ENCODE assay signal across 12 cellular contexts in the genomic region with DNA sequence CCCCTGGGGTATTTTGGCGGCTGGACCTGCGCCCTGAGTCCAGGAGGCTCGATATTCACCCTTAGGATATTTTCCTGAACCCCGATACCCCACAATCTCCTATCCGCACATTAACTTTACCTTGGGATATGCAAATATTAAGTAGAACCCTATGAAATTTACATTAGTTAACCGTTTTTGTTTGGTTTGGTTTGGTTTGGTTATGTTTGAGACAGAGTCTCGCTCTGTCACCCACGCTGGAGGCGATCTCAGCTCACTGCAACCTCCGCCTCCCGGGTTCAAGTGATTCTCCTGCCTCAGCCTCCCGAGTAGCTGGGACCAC. TPM values are rescaled to one million over a fixed set of nuclear protein-coding genes. Genes with fewer than 3 reads are reported as not detected.
DNase-seq lines count a peak whose midpoint lies in the region; ATAC-seq and TF ChIP-seq lines count a peak whose summit lies in the region.
"Had no signal": no experiment of that assay in that cellular context is flagged by ENCODE, and none has a peak within 500 bp of the region (broad histone marks: within the 10 kb centered on the region; RNA-seq: fewer than 3 reads in every experiment).

No MANE protein-coding gene starts in this region.

- H2BK12ac ChIP-seq in H9 (ENCODE audit: insufficient read length, low read depth, low read length): no peak overlapping the region

- no peak overlapping the region for H3K4ac ChIP-seq in H9 (ENCODE audit: low read depth, low read length)

- no peak for DNase-seq in H9
- no peak for DNase-seq in adipocyte (ENCODE audit: low read depth)
- DNase-seq in NAMALWA (ENCODE audit: low spot score): no peak
- no peak for DNase-seq in foreskin melanocyte
- DNase-seq in kidney tubule cell (ENCODE audit: low spot score): no peak
- DNase-seq: NCI-H446 treated with DMSO at 0.1 percent for 48 hours had no signal

- peaks cover 19% of the 10 kb centered on the region for H3K27me3 Mint-ChIP-seq in H9 (ENCODE audit: low read depth)

- H3K9me3 ChIP-seq in H9 (ENCODE audit: control insufficient read depth, low read depth, low read length) (no peaks in the 10 kb centered on the region), adipocyte (ENCODE audit: control insufficient read depth, low read length) (no peaks in the 10 kb centered on the region), iPS-18c (ENCODE audit: control insufficient read depth, insufficient read depth, low read length) (no peaks in the 10 kb centered on the region)

- H3K4me1 Mint-ChIP-seq in H9: peaks cover 3 to 6% of the 10 kb centered on the region in 2 experiments; a peak in 3 of 4 replicates

- no peaks in the 10 kb centered on the region for H3K79me2 ChIP-seq in H9 (ENCODE audit: insufficient read depth, low read length)

- no peak overlapping the region for H2BK20ac ChIP-seq in H9 (ENCODE audit: low read depth, low read length, poor library complexity, severe bottlenecking)

- H4K91ac ChIP-seq in H9 (ENCODE audit: insufficient read length, low read depth, low read length): no peak overlapping the region

- no peak overlapping the region for H4K5ac ChIP-seq in H9 (ENCODE audit: insufficient read length, low read depth, low read length)

- H2AFZ ChIP-seq in H9 (ENCODE audit: low read length): no peak overlapping the region

- H3K4me1 ChIP-seq in H9 (ENCODE audit: insufficient read depth, low read length) (no peaks in the 10 kb centered on the region), adipocyte (ENCODE audit: control insufficient read depth, insufficient read depth, low read length) (peaks cover 10% of the 10 kb centered on the region)

- peaks cover 6% of the 10 kb centered on the region for H3K23me2 ChIP-seq in H9 (ENCODE audit: insufficient read length, low read depth, low read length, poor library complexity, severe bottlenecking)

- no peak overlapping the region for H2BK15ac ChIP-seq in H9 (ENCODE audit: low read depth, low read length)

- no peaks in the 10 kb centered on the region for H3K27me3 ChIP-seq in H9 (ENCODE audit: insufficient read depth, low read length)
- peaks cover 4% of the 10 kb centered on the region for H3K27me3 ChIP-seq in adipocyte (replicated peaks; ENCODE audit: control insufficient read depth, insufficient read depth, low read length)
- H3K27me3 ChIP-seq: cardiac muscle cell had no signal

- no peak overlapping the region; a peak in 1 of 7 replicates for H3K27ac Mint-ChIP-seq in H9
- H3K27ac Mint-ChIP-seq: activated T-helper 1 cell treated with anti-CD3 and anti-CD28 coated beads, Interleukin-12 subunit alpha, Interleukin-12 subunit beta, Interleukin-2, Interleukin-4 antibody, amounts not matched to agents 30 ng/mL and 10 ng/mL and 1 ng/mL, durations not matched to agents 14 hours and 24 hours and 36 hours had no signal

- H4K8ac ChIP-seq in H9 (replicated peaks; ENCODE audit: insufficient read length, low read depth, low read length): no peak overlapping the region

- no peak overlapping the region for H2AK5ac ChIP-seq in H9 (ENCODE audit: insufficient read length, low read length)

- H3K4me3 ChIP-seq in adipocyte (ENCODE audit: low read length): peak overlapping the region; percentile 76
- peak overlapping the region; percentile 52; the same call in 1 of the 2 replicates for H3K4me3 ChIP-seq in iPS-18c (ENCODE audit: insufficient read depth, low read depth, low read length)

- H3K9me3 Mint-ChIP-seq in H9: no peaks in the 10 kb centered on the region
- H3K9me3 Mint-ChIP-seq: activated T-helper 1 cell treated with anti-CD3 and anti-CD28 coated beads, Interleukin-12 subunit alpha, Interleukin-12 subunit beta, Interleukin-2, Interleukin-4 antibody, amounts not matched to agents 30 ng/mL and 10 ng/mL and 1 ng/mL, durations not matched to agents 14 hours and 24 hours and 36 hours; naive B cell had no signal

- no peak overlapping the region for H3T11ph ChIP-seq in H9 (ENCODE audit: low read length)

- TF ChIP-seq CTCF in 22Rv1 (IDR thresholded peaks at IDR 0.05) (peak; percentile 65), H9 (conservative IDR thresholded peaks at IDR 0.05) (no peak)

- H3K4me2 ChIP-seq in H9 (ENCODE audit: insufficient read depth, insufficient read length, low read length): peak overlapping the region; percentile 72

- WGBS in H9 (ENCODE audit: extremely low coverage, insufficient read length, low lambda C conversion rate): no CpG with 5 or more reads among the region's 12 CpGs

- H3K23ac ChIP-seq in H9 (ENCODE audit: insufficient read length, low read depth, low read length): no peak overlapping the region

- no peaks in the 10 kb centered on the region for H3K36me3 ChIP-seq in adipocyte (ENCODE audit: control insufficient read depth, insufficient read depth, low read length, severe bottlenecking)
- H3K36me3 ChIP-seq: cardiac muscle cell had no signal

- H3K18ac ChIP-seq in H9 (ENCODE audit: insufficient read length, low read depth, low read length): no peak overlapping the region

- H3K36me3 Mint-ChIP-seq in H9 (ENCODE audit: insufficient read depth in 1 of 3, low read depth in 3 of 3): no peaks in the 10 kb centered on the region
- H3K36me3 Mint-ChIP-seq: naive B cell had no signal

- H3K27ac ChIP-seq in 22Rv1: no peak overlapping the region
- no peak overlapping the region for H3K27ac ChIP-seq in H9 (ENCODE audit: insufficient read length, low read depth, low read length)
- H3K27ac ChIP-seq: cardiac muscle cell had no signal

- H2BK120ac ChIP-seq in H9 (ENCODE audit: low read depth, low read length, poor library complexity, severe bottlenecking): no peak overlapping the region

- ATAC-seq in HG02678 (IDR thresholded peaks at IDR 0.05; ENCODE audit: unreplicated experiment): no peak

- peak overlapping the region; percentile 44 to 55; a peak in 4 of 5 replicates for H3K4me3 Mint-ChIP-seq in H9
- H3K4me3 Mint-ChIP-seq: activated T-helper 1 cell treated with anti-CD3 and anti-CD28 coated beads, Interleukin-12 subunit alpha, Interleukin-12 subunit beta, Interleukin-2, Interleukin-4 antibody, amounts not matched to agents 30 ng/mL and 10 ng/mL and 1 ng/mL, durations not matched to agents 14 hours and 24 hours and 36 hours had no signal

- H2BK5ac ChIP-seq in H9 (ENCODE audit: insufficient read length, low read length): no peak overlapping the region

- no peak overlapping the region for H3K14ac ChIP-seq in H9 (ENCODE audit: insufficient read depth, low read length)

- H3K9ac ChIP-seq in H9 (ENCODE audit: extremely low read depth, insufficient read length, low read length) (no peak overlapping the region), adipocyte (ENCODE audit: low read length) (peak overlapping the region; percentile 71)

- H4K20me1 ChIP-seq in H9 (ENCODE audit: control insufficient read depth, insufficient read depth, insufficient read length): no peaks in the 10 kb centered on the region

- H3K56ac ChIP-seq in H9 (ENCODE audit: insufficient read length, low read depth, low read length): no peak overlapping the region

- H3K79me1 ChIP-seq in H9 (ENCODE audit: insufficient read depth, low read depth, low read length, poor library complexity, severe bottlenecking): no peaks in the 10 kb centered on the region

RNA-seq across cellular contexts. Expression of gene NAGS, which starts 9.3 kb away (rescaled TPM):
- 3.7 and 4.1 TPM in 2 replicates for total RNA-seq in H9 (2021)

RNA-seq across cellular contexts. Expression of gene TMEM101, which starts 19.7 kb away (rescaled TPM):
- total RNA-seq in H9 (2021): 18.6 and 21.1 TPM in 2 replicates

RNA-seq across cellular contexts. Expression of gene PYY, which starts 41.4 kb away (rescaled TPM):
- total RNA-seq in H9 (2021): 1.7 and 2.0 TPM in 2 replicates
- total RNA-seq: cardiac muscle cell had no signal

RNA-seq across cellular contexts. Expression of gene PPY, which starts 52.8 kb away (rescaled TPM):
- 0.59 TPM in 1 of 2 replicates, not detected in the other for total RNA-seq in H9 (2021)
- total RNA-seq: activated T-helper 1 cell treated with anti-CD3 and anti-CD28 coated beads, Interleukin-12 subunit alpha, Interleukin-12 subunit beta, Interleukin-2, Interleukin-4 antibody, amounts not matched to agents 30 ng/mL and 10 ng/mL and 1 ng/mL, durations not matched to agents 14 hours and 24 hours and 36 hours; cardiac muscle cell had no signal
